12 cellular contexts compared by ENCODE assay signal in the genomic region with DNA sequence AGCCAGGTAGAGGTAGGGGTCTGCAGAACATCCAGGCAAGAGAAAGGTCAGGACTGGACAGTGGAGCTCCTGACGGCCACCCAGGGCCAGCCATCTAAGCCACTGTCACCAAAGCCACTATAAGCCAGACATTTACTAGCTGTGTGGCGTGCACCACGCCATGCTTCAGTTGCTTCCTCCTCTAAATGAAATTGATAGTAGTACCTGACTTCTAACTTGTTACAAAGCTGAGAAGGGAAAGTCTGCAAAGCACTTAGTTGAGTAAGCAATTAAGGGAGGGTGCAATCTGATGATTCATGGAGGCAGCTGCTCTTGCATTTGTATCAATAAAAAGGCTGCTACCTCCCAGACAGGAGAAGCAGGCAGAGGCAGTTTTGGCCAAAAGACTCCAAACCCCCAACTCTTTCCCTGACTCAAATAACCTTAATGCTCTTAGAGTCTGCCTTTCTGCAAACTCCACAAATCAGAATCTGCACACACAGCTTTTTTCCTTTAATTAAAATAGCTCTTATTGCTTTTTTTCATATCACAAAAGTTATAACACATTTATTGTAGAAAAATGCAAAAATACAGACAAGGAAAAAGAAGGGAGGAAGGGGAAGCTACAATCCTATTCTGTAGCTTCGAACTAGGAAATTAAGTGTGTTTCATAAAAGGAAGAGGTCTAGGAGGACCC.
DNase-seq lines count a peak whose midpoint lies in the region; ATAC-seq lines count a peak whose summit lies in the region.
"Had no signal": no experiment of that assay in that cellular context is flagged by ENCODE, and none has a peak within 500 bp of the region (broad histone marks: within the 10 kb centered on the region; RNA-seq: fewer than 3 reads in every experiment).

No MANE protein-coding gene starts in this region.

- DNase-seq in SHP77 (lab: John Stamatoyannopoulos, UW), result peak; percentile 43 to 45
- no peak for DNase-seq in SHP77 treated with DMSO at 0.1 percent for 48 hours (lab: John Stamatoyannopoulos, UW)
- DNase-seq in NCI-H1436 (lab: John Stamatoyannopoulos, UW), result peak; percentile 31
- peak; percentile 38 for DNase-seq in RKO (ENCODE audit: low spot score)
- DNase-seq in left kidney (ENCODE audit: low read depth, low spot score), result peak; percentile 67
- no peak for DNase-seq in middle frontal gyrus (ENCODE audit: extremely low spot score, low spot score)
- DNase-seq: activated effector memory CD4-positive, alpha-beta T cell treated with Interleukin-2 at 50 U/mL for 16 hours; brain microvascular endothelial cell; lower lobe of right lung; nucleus accumbens had no signal

- ATAC-seq in GM18858 (IDR thresholded peaks at IDR 0.05; ENCODE audit: unreplicated experiment) (no peak), HG03280 (IDR thresholded peaks at IDR 0.05; ENCODE audit: unreplicated experiment) (no peak)
- ATAC-seq: lower lobe of right lung had no signal

Comparison
In these comparisons a context has a peak if more than half of its experiments do, and no peak if none do; other contexts are left out.
1. DNase-seq: peak in SHP77 (2 of 2), NCI-H1436 (single experiment), RKO (single experiment) and left kidney (single experiment); none in SHP77 treated with DMSO at 0.1 percent for 48 hours (single experiment) and middle frontal gyrus (single experiment).